Comparison of ENCODE assay signal across 8 cellular contexts in the genomic region with DNA sequence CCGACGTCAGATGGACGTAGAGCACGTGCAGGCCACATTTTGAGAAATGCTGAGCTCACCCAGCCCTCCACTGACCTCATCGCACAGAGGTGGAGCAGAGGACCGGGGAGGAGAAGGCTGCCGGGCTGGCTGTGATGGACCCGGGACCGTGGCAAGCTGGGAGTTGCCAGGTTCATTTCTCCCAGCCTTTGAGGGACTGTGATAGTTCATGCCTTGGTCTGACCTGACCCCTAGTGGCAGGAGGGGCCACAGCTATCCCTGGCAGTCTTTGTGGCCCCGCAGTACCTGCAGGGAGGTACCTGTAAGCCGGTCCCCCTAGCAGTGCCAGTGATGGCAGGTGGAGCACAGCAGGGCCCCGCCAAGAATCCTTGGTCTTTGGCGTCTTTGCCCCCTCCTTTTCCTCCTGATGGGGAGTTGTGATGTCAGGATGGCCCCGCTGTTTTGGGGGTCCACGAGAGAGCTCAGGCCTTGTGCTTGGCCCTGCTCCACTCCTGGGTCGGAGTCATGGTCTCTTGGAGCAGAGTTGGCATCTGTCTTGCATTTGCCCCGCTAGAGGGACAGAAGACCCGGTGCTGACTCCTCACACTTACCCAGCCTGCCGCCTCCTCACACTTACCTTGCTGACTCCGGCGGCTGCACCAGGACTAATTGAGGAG. TPM values are rescaled to one million over a fixed set of nuclear protein-coding genes. Genes with fewer than 3 reads are reported as not detected.
DNase-seq lines count a peak whose midpoint lies in the region; ATAC-seq, FAIRE-seq and TF ChIP-seq lines count a peak whose summit lies in the region.

No MANE protein-coding gene starts in this region.

- DNase-seq in NCI-H1436 (lab: John Stamatoyannopoulos, UW) (peak; percentile 7), NCI-H1436 treated with DMSO at 0.1 percent for 48 hours (lab: John Stamatoyannopoulos, UW) (no peak), NCI-H1930 (lab: John Stamatoyannopoulos, UW) (peak; percentile 14), choroid plexus epithelial cell (ENCODE audit: low read depth) (peak; percentile 68), HepG2 (ENCODE audit: low spot score) (peak; percentile 53)
- peak; percentile 78 for DNase-seq in activated CD4-positive, alpha-beta T cell treated with anti-CD3 and anti-CD28 coated beads for 36 hours
- peak; percentile 36 to 53 (median 37) for DNase-seq in stimulated activated CD4-positive, alpha-beta T cell treated with anti-CD3 and anti-CD28 coated beads, TNF-alpha, amount 100 ng/mL, for 48 hours (ENCODE audit: low read depth in 3 of 3)

- no peaks in the 10 kb centered on the region for H3K79me2 ChIP-seq in HepG2 (ENCODE audit: insufficient read depth, low read length)

- no peaks in the 10 kb centered on the region for H3K9me3 ChIP-seq in HepG2 (ENCODE audit: low read length)

- POLR2A ChIA-PET in activated CD4-positive, alpha-beta T cell treated with anti-CD3 and anti-CD28 coated beads for 36 hours (lab: Charles Lee) = no interaction called here
- POLR2A ChIA-PET in HepG2 (lab: Yijun Ruan, JAX) = interaction anchor here (0.9 kb wide), 1 partner anchor 176 kb away, joined by 3 read pairs; no protein-coding TSS in a partner anchor

- ATAC-seq in activated CD4-positive, alpha-beta T cell treated with anti-CD3 and anti-CD28 coated beads for 36 hours = peak; percentile 87
- peak; percentile 96 for ATAC-seq in HepG2
- no peak for ATAC-seq in GM21723 (IDR thresholded peaks at IDR 0.05; ENCODE audit: unreplicated experiment)

- BruUV-seq in HepG2 (replicated peaks; lab: Mats Ljungman, UMichigan) = no TSS peak

- TF ChIP-seq EP300 in HepG2 (IDR thresholded peaks at IDR 0.05; ENCODE audit: low read depth in 2 of 2, low read length in 2 of 2) (no peak), HepG2 (CRISPR knock-in tag; IDR thresholded peaks at IDR 0.05; ENCODE audit: borderline replicate concordance) (no peak)

- H3K9ac ChIP-seq in HepG2 (ENCODE audit: insufficient read depth, low read depth, low read length) = no peak overlapping the region

- H3K4me3 ChIP-seq in choroid plexus epithelial cell (ENCODE audit: low read depth, low read length) (no peak overlapping the region), HepG2 (replicated peaks in 1 of 3; ENCODE audit: insufficient read depth in 1 of 3, low read depth in 2 of 3, low read length in 3 of 3) (no peak overlapping the region)

- H3K36me3 ChIP-seq in HepG2 (replicated peaks in 1 of 2; ENCODE audit: control insufficient read depth in 1 of 2, insufficient read depth in 2 of 2, low read length in 2 of 2) = peaks cover 9 to 25% of the 10 kb centered on the region in 2 experiments

- no peak overlapping the region for H3K27ac ChIP-seq in HepG2 (ENCODE audit: extremely low read length, insufficient read depth, low read length)

- intact Hi-C loops in activated CD4-positive, alpha-beta T cell treated with anti-CD3 and anti-CD28 coated beads for 36 hours (cut with DNase I, micrococcal nuclease) = loop anchor here (1.0 to 5.0 kb wide), 4 partner anchors 165 to 226 kb away; no protein-coding TSS in a partner anchor
- intact Hi-C loops in HepG2 (cut with micrococcal nuclease; ENCODE audit: unreplicated experiment) = loop anchor here (1.0 to 2.0 kb wide), 2 partner anchors 82 to 185 kb away; no protein-coding TSS in a partner anchor

- no peak overlapping the region for H2AFZ ChIP-seq in HepG2 (ENCODE audit: low read length)

- 74% methylated on average over 15 of the region's 21 CpGs for WGBS in HepG2 (ENCODE audit: low lambda C conversion rate)

- no peak for TF ChIP-seq POLR2A in HepG2 (IDR thresholded peaks at IDR 0.05; ENCODE audit: insufficient read depth in 1 of 2, low read depth in 2 of 2, low read length in 2 of 2)

- no peaks in the 10 kb centered on the region for H3K4me1 ChIP-seq in HepG2 (ENCODE audit: insufficient read depth, low read length)

- in situ Hi-C loops in HepG2 (cut with HindIII; ENCODE audit: extremely low pct_ligation_motif_present, low pct_unique_long_range_greater_than_20kb) = loop anchor here (10.0 kb wide), 1 partner anchor 158 kb away; no protein-coding TSS in a partner anchor

- peak; percentile 92 for TF ChIP-seq RAD21 in HepG2 (CRISPR knock-in tag; IDR thresholded peaks at IDR 0.05)

- no peak overlapping the region for H3K4me3 Mint-ChIP-seq in activated CD4-positive, alpha-beta T cell treated with anti-CD3 and anti-CD28 coated beads for 36 hours

- CTCF ChIA-PET in activated CD4-positive, alpha-beta T cell treated with anti-CD3 and anti-CD28 coated beads for 36 hours (lab: Charles Lee) = interaction anchor here (0.6 to 3.1 kb wide), 13 partner anchors 19 to 226 kb away, joined by 3 to 39 read pairs (median 4); no protein-coding TSS in a partner anchor
- CTCF ChIA-PET in HepG2 (lab: Yijun Ruan, JAX; ENCODE audit: low intra/inter-chr PET ratio, low total read pairs) = interaction anchor here (1.0 to 2.3 kb wide), 7 partner anchors 83 to 227 kb away, joined by 3 to 20 read pairs (median 5); no protein-coding TSS in a partner anchor

- H3K4me2 ChIP-seq in HepG2 (ENCODE audit: low read depth, low read length) = no peak overlapping the region

- peak; percentile 56 for FAIRE-seq in HepG2 (lab: Jason Lieb, UNC)

- no peaks in the 10 kb centered on the region for H3K27me3 Mint-ChIP-seq in activated CD4-positive, alpha-beta T cell treated with anti-CD3 and anti-CD28 coated beads for 36 hours

- H3K27ac Mint-ChIP-seq in activated CD4-positive, alpha-beta T cell treated with anti-CD3 and anti-CD28 coated beads for 36 hours = no peak overlapping the region

- no peaks in the 10 kb centered on the region for H3K4me1 Mint-ChIP-seq in activated CD4-positive, alpha-beta T cell treated with anti-CD3 and anti-CD28 coated beads for 36 hours

- TF ChIP-seq CTCF in choroid plexus epithelial cell (conservative IDR thresholded peaks at IDR 0.05; ENCODE audit: low read depth, low read length) (peak; percentile 79), HepG2 (CRISPR knock-in tag; IDR thresholded peaks at IDR 0.05) (peak; percentile 90)

- no peaks in the 10 kb centered on the region for H4K20me1 ChIP-seq in HepG2 (ENCODE audit: insufficient read depth, low read length)

- no peaks in the 10 kb centered on the region for H3K27me3 ChIP-seq in HepG2 (ENCODE audit: control insufficient read depth in 1 of 2, insufficient read depth in 2 of 2, low read length in 2 of 2)

- no peaks in the 10 kb centered on the region for H3K9me3 Mint-ChIP-seq in activated CD4-positive, alpha-beta T cell treated with anti-CD3 and anti-CD28 coated beads for 36 hours (ENCODE audit: low read depth)

- H3K36me3 Mint-ChIP-seq in activated CD4-positive, alpha-beta T cell treated with anti-CD3 and anti-CD28 coated beads for 36 hours (ENCODE audit: low read depth) = no peaks in the 10 kb centered on the region

TF ChIP-seq in HepG2, 621 proteins besides CTCF, POLR2A, EP300 and RAD21 (continues in another document):
- TF ChIP-seq GATA4 (IDR thresholded peaks at IDR 0.05; ENCODE audit: borderline replicate concordance, low read depth) = no peak
- TF ChIP-seq ZNF598 (CRISPR knock-in tag; IDR thresholded peaks at IDR 0.05; ENCODE audit: borderline replicate concordance) = peak; percentile 33; the same call in 1 of the 2 replicates
- no peak for TF ChIP-seq ZNF101 (CRISPR knock-in tag; IDR thresholded peaks at IDR 0.05; ENCODE audit: borderline replicate concordance, low read depth)
- TF ChIP-seq NRL (CRISPR knock-in tag; IDR thresholded peaks at IDR 0.05; ENCODE audit: borderline replicate concordance) = peak; percentile 32; the same call in 1 of the 2 replicates
- no peak for TF ChIP-seq ZNF557 (CRISPR knock-in tag; IDR thresholded peaks at IDR 0.05)
- TF ChIP-seq SMC3 (IDR thresholded peaks at IDR 0.05; ENCODE audit: low read length) = peak; percentile 92
- peak; percentile 14; the same call in 1 of the 2 replicates for TF ChIP-seq SALL1 (CRISPR knock-in tag; IDR thresholded peaks at IDR 0.05)
- TF ChIP-seq XRCC5 (optimal IDR thresholded peaks at IDR 0.05; ENCODE audit: low read length) = peak; percentile 27
- no peak for TF ChIP-seq CEBPB (IDR thresholded peaks at IDR 0.05; ENCODE audit: borderline replicate concordance, low read depth, low read length)
- TF ChIP-seq THYN1 (CRISPR knock-in tag; IDR thresholded peaks at IDR 0.05; ENCODE audit: borderline replicate concordance, low read depth) = no peak
- 0 out of 2 replicates have a peak, but pooled peaks have one; percentile 31 for TF ChIP-seq ZNF891 (CRISPR knock-in tag; IDR thresholded peaks at IDR 0.05)
- TF ChIP-seq STAG1 (CRISPR knock-in tag; IDR thresholded peaks at IDR 0.05) = peak; percentile 95

RNA-seq across cellular contexts. Expression of a gene that starts 50.4 kb away (rescaled TPM):
- not detected for total RNA-seq in activated CD4-positive, alpha-beta T cell treated with anti-CD3 and anti-CD28 coated beads for 36 hours
- total RNA-seq in HepG2 (2016; rRNA removed; fragmentation: Illumina TruSeq; extraction: Trizol) = not detected in 2 replicates
- total RNA-seq in HepG2 (2016; cell fraction: cytosol; rRNA removed; fragmentation: Illumina TruSeq; extraction: Trizol; ENCODE audit: low read depth) = not detected in 2 replicates
- not detected in 2 replicates for total RNA-seq in HepG2 (2016; cell fraction: insoluble cytoplasmic fraction; rRNA removed; fragmentation: Illumina TruSeq; extraction: Trizol)
- not detected in 2 replicates for total RNA-seq in HepG2 (2016; cell fraction: membrane; rRNA removed; fragmentation: Illumina TruSeq; extraction: Trizol)
- not detected in 2 replicates for total RNA-seq in HepG2 (2016; cell fraction: nucleus; rRNA removed; fragmentation: Illumina TruSeq; extraction: Trizol)
- polyA plus RNA-seq in HepG2 (2011; rRNA removed) = not detected in 2 replicates
- polyA plus RNA-seq in HepG2 (2011; cell fraction: cytosol; rRNA removed) = not detected in 2 replicates
- not detected in 2 replicates for polyA plus RNA-seq in HepG2 (2011; cell fraction: nucleus; rRNA removed)
- polyA plus RNA-seq in HepG2 (2012) = not detected in 2 replicates
- not detected in 2 replicates for polyA plus RNA-seq in HepG2 (2016; cell fraction: cytosol; fragmentation: Illumina TruSeq; extraction: Trizol; ENCODE audit: low read depth)
- not detected in 2 replicates for polyA plus RNA-seq in HepG2 (2016; cell fraction: insoluble cytoplasmic fraction; fragmentation: Illumina TruSeq; extraction: Trizol; ENCODE audit: low read depth)
- polyA plus RNA-seq in HepG2 (2016; cell fraction: membrane; fragmentation: Illumina TruSeq; extraction: Trizol; ENCODE audit: low read depth) = not detected in 2 replicates
- polyA plus RNA-seq in HepG2 (2016; cell fraction: nucleus; fragmentation: Illumina TruSeq; extraction: Trizol; ENCODE audit: insufficient read depth, low read depth) = not detected in 2 replicates
- not detected in 2 replicates for polyA minus RNA-seq in HepG2 (2011; rRNA and poly(A)+ RNA removed; ENCODE audit: low replicate concordance)
- not detected in 2 replicates for polyA minus RNA-seq in HepG2 (2011; cell fraction: cytosol; rRNA and poly(A)+ RNA removed)
- polyA minus RNA-seq in HepG2 (2011; cell fraction: nucleus; rRNA and poly(A)+ RNA removed) = not detected in 2 replicates
